Comparison of ENCODE assay signal across 22 cellular contexts in the genomic region with DNA sequence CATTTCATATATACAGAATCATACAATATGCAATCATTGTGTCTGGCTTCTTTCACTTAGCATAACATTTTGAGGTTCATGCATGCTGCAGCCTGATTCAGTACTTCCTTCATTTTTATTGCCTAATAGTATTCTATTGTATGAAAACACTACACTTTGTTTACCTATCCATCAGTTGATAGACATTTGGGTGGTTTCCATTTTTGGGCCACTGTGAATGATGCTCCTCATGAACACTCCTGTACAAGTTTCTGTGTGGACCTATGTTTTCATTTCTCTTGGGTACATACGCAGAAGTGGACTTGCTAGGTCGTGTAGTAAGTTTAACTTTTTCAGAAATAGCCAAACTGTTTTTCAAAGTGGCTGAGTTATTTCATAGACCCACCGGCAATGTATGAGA.
"Had no signal": no experiment of that assay in that cellular context is flagged by ENCODE, and none has a peak within 500 bp of the region (broad histone marks: within the 10 kb centered on the region; RNA-seq: fewer than 3 reads in every experiment).

No MANE protein-coding gene starts in this region.

- H3K27me3 Mint-ChIP-seq: dendritic cell treated with granulocyte-macrophage colony-stimulating factor and Interleukin-4, amounts not matched to agents 40 ng/mL and 50 ng/mL, for 4 days; naive thymus-derived CD4-positive, alpha-beta T cell; stimulated activated naive CD8-positive, alpha-beta T cell treated with anti-CD3 and anti-CD28 coated beads, Interleukin-15, amount 100 ng/mL, for 72 hours had no signal

- DNase-seq: effector CD8-positive, alpha-beta T cell; endodermal cell; hypothalamus; midbrain; naive thymus-derived CD4-positive, alpha-beta T cell; nucleus accumbens; stimulated activated CD4-positive, alpha-beta T cell treated with anti-CD3 and anti-CD28 coated beads, Interleukin-12 subunit alpha, Interleukin-12 subunit beta, amount 100 ng/mL, for 4 hours; stimulated activated CD4-positive, alpha-beta T cell treated with anti-CD3 and anti-CD28 coated beads, Interleukin-1b, Interleukin-23, amount 100 ng/mL, for 48 hours; stimulated activated CD4-positive, alpha-beta T cell treated with anti-CD3 and anti-CD28 coated beads, Interleukin-4, amount 100 ng/mL, for 1 hour; stimulated activated CD8-positive, alpha-beta memory T cell treated with anti-CD3 and anti-CD28 coated beads, Interleukin-4, amount 100 ng/mL, for 48 hours; stimulated activated naive CD4-positive, alpha-beta T cell; stimulated activated naive CD8-positive, alpha-beta T cell treated with anti-CD3 and anti-CD28 coated beads, Interleukin-15, amount 100 ng/mL, for 72 hours; transverse colon; upper lobe of right lung had no signal

- H3K4me2 ChIP-seq: smooth muscle cell had no signal

- H3K27me3 ChIP-seq: right atrium auricular region, transverse colon, upper lobe of right lung, vagina had no signal

- H3K9me3 ChIP-seq: prostate gland, right atrium auricular region, suprapubic skin, transverse colon, upper lobe of right lung, vagina had no signal

- ATAC-seq: naive thymus-derived CD4-positive, alpha-beta T cell; sciatic nerve; stimulated activated naive CD8-positive, alpha-beta T cell treated with anti-CD3 and anti-CD28 coated beads, Interleukin-15, amount 100 ng/mL, for 72 hours; upper lobe of right lung had no signal

- H3K36me3 ChIP-seq: prostate gland, right atrium auricular region, suprapubic skin, transverse colon, upper lobe of right lung, vagina had no signal

- H3K27ac ChIP-seq: prostate gland, right atrium auricular region, suprapubic skin, transverse colon, upper lobe of right lung, vagina had no signal

- H3K4me1 ChIP-seq: prostate gland, right atrium auricular region, suprapubic skin, vagina had no signal

- H3K27ac Mint-ChIP-seq: dendritic cell treated with granulocyte-macrophage colony-stimulating factor and Interleukin-4, amounts not matched to agents 40 ng/mL and 50 ng/mL, for 4 days; nephron had no signal

- H3K9me3 Mint-ChIP-seq: dendritic cell treated with granulocyte-macrophage colony-stimulating factor and Interleukin-4, amounts not matched to agents 40 ng/mL and 50 ng/mL, for 4 days; endodermal cell; nephron; stimulated activated naive CD8-positive, alpha-beta T cell treated with anti-CD3 and anti-CD28 coated beads, Interleukin-15, amount 100 ng/mL, for 72 hours had no signal

- H3K4me3 Mint-ChIP-seq: dendritic cell treated with granulocyte-macrophage colony-stimulating factor and Interleukin-4, amounts not matched to agents 40 ng/mL and 50 ng/mL, for 4 days; endodermal cell; nephron; stimulated activated naive CD8-positive, alpha-beta T cell treated with anti-CD3 and anti-CD28 coated beads, Interleukin-15, amount 100 ng/mL, for 72 hours had no signal

- H3K4me3 ChIP-seq: prostate gland, right atrium auricular region, smooth muscle cell, suprapubic skin, transverse colon, upper lobe of right lung, vagina had no signal
